20 cellular contexts compared by ENCODE assay signal in genomic region chr2:28644760-28645159, GRCh38.
DNase-seq lines count a peak whose midpoint lies in the region; ATAC-seq, FAIRE-seq and TF ChIP-seq lines count a peak whose summit lies in the region.
"Had no signal": no experiment of that assay in that cellular context is flagged by ENCODE, and none has a peak within 500 bp of the region (broad histone marks: within the 10 kb centered on the region; RNA-seq: fewer than 3 reads in every experiment).

No MANE protein-coding gene starts in this region.

- no peak overlapping the region for H3K23ac ChIP-seq in IMR-90 (ENCODE audit: low read depth, low read length)

- H4K20me1 ChIP-seq in IMR-90 (ENCODE audit: insufficient read depth, low read length): no peaks in the 10 kb centered on the region
- H4K20me1 ChIP-seq in mammary epithelial cell (ENCODE audit: insufficient read depth, low read length): no peaks in the 10 kb centered on the region
- no peaks in the 10 kb centered on the region for H4K20me1 ChIP-seq in keratinocyte (ENCODE audit: control insufficient read depth, extremely low read depth, insufficient read depth, low read length)

- BruUV-seq in IMR-90 (replicated peaks; lab: Mats Ljungman, UMichigan) (no TSS peak), mammary epithelial cell (replicated peaks; lab: Mats Ljungman, UMichigan) (no TSS peak)

- H3K27ac ChIP-seq in IMR-90 (ENCODE audit: insufficient read depth, low read length) (no peak overlapping the region), mammary epithelial cell (ENCODE audit: insufficient read depth, low read depth, low read length) (peak overlapping the region; percentile 96), keratinocyte (ENCODE audit: control insufficient read depth, insufficient read depth, low read length) (peak overlapping the region; percentile 83), stomach smooth muscle (ENCODE audit: low read length) (peak overlapping the region; percentile 18)
- H3K27ac ChIP-seq: HL-60, KMS-11, parathyroid adenoma had no signal

- 0 out of 2 replicates have a peak overlapping the region, but pooled peaks have one; percentile 28 for H2AK5ac ChIP-seq in IMR-90 (ENCODE audit: low read depth, low read length)

- DNase-seq in IMR-90 (no peak), mammary epithelial cell (no peak), keratinocyte (ENCODE audit: low read depth, low spot score) (no peak), MV-4-11 (lab: John Stamatoyannopoulos, UW) (no peak), DMS53 (lab: John Stamatoyannopoulos, UW) (no peak), GM12891 (ENCODE audit: insufficient read length, low spot score) (no peak)
- DNase-seq: activated CD4-positive, alpha-beta memory T cell treated with anti-CD3 and anti-CD28 coated beads for 36 hours; activated T-cell treated with anti-CD3 and anti-CD28 coated beads, Interleukin-2, amount 50 U/mL, for 48 hours; NCI-H146; NCI-H510A; spleen; stimulated activated naive CD4-positive, alpha-beta T cell had no signal

- no peaks in the 10 kb centered on the region for H3K27me3 ChIP-seq in IMR-90 (ENCODE audit: control insufficient read depth, insufficient read depth, low read length)
- no peaks in the 10 kb centered on the region for H3K27me3 ChIP-seq in mammary epithelial cell (ENCODE audit: insufficient read depth, low read length)
- H3K27me3 ChIP-seq in keratinocyte (ENCODE audit: control insufficient read depth, extremely low read depth, insufficient read depth, low read length): no peaks in the 10 kb centered on the region
- H3K27me3 ChIP-seq in stomach smooth muscle (ENCODE audit: control insufficient read depth in 1 of 2, insufficient read depth in 2 of 2, low read length in 2 of 2): no peaks in the 10 kb centered on the region
- H3K27me3 ChIP-seq: spleen had no signal

- H3K56ac ChIP-seq in IMR-90 (ENCODE audit: extremely low read depth, insufficient read depth, low read length): no peak overlapping the region

- H3K4me1 ChIP-seq in IMR-90 (ENCODE audit: control insufficient read depth, insufficient read depth, low read length) (peaks cover 12% of the 10 kb centered on the region), mammary epithelial cell (ENCODE audit: insufficient read depth, low read length) (peaks cover 49% of the 10 kb centered on the region), keratinocyte (ENCODE audit: control insufficient read depth, extremely low read depth, insufficient read depth, low read length) (peaks cover 39% of the 10 kb centered on the region), stomach smooth muscle (ENCODE audit: control insufficient read depth, insufficient read depth, low read length) (peaks cover 34% of the 10 kb centered on the region)
- H3K4me1 ChIP-seq: parathyroid adenoma had no signal

- FAIRE-seq in keratinocyte (lab: Jason Lieb, UNC): no peak
- FAIRE-seq in GM12891 (lab: Jason Lieb, UNC): no peak
- FAIRE-seq: D721Med, islet of Langerhans had no signal

- H2BK5ac ChIP-seq in IMR-90 (ENCODE audit: low read depth, low read length, poor library complexity, severe bottlenecking): no peak overlapping the region

- no peak overlapping the region for H3K4me2 ChIP-seq in IMR-90 (ENCODE audit: low read depth, low read length)
- no peak overlapping the region for H3K4me2 ChIP-seq in mammary epithelial cell (ENCODE audit: insufficient read depth, low read depth, low read length)
- no peak overlapping the region for H3K4me2 ChIP-seq in keratinocyte (ENCODE audit: control insufficient read depth, extremely low read depth, insufficient read depth, low read depth, low read length)
- H3K4me2 ChIP-seq: KMS-11 had no signal

- POLR2A ChIA-PET in IMR-90 (lab: Charles Lee; ENCODE audit: unreplicated experiment): no interaction called here

- H3K4me3 ChIP-seq in IMR-90 (ENCODE audit: insufficient read depth, low read depth, low read length): no peak overlapping the region
- no peak overlapping the region for H3K4me3 ChIP-seq in mammary epithelial cell (replicated peaks in 1 of 3; ENCODE audit: insufficient read depth in 1 of 3, low read depth in 2 of 3, low read length in 3 of 3)
- no peak overlapping the region for H3K4me3 ChIP-seq in keratinocyte (ENCODE audit: control insufficient read depth in 2 of 3, extremely low read depth in 1 of 3, insufficient read depth in 2 of 3, low read depth in 1 of 3, low read length in 3 of 3)
- no peak overlapping the region for H3K4me3 ChIP-seq in stomach smooth muscle (ENCODE audit: low read length in 2 of 2)
- H3K4me3 ChIP-seq: spleen had no signal

- no peak overlapping the region for H3K9ac ChIP-seq in IMR-90 (ENCODE audit: low read depth, low read length)
- H3K9ac ChIP-seq in mammary epithelial cell (ENCODE audit: insufficient read depth, low read length): no peak overlapping the region
- peak overlapping the region; percentile 61 for H3K9ac ChIP-seq in keratinocyte (ENCODE audit: control insufficient read depth, extremely low read depth, insufficient read depth, low read length)
- no peak overlapping the region for H3K9ac ChIP-seq in stomach smooth muscle (ENCODE audit: low read length in 2 of 2)
- H3K9ac ChIP-seq: KMS-11, parathyroid adenoma had no signal

- H2AFZ ChIP-seq in IMR-90 (replicated peaks; ENCODE audit: low read length, poor library complexity): no peak overlapping the region
- H2AFZ ChIP-seq in mammary epithelial cell (ENCODE audit: low read depth, low read length): peak overlapping the region; percentile 52
- H2AFZ ChIP-seq in keratinocyte (ENCODE audit: control insufficient read depth, low read length): no peak overlapping the region
- H2AFZ ChIP-seq: parathyroid adenoma had no signal

- H4K5ac ChIP-seq in IMR-90 (ENCODE audit: low read depth, low read length): no peak overlapping the region

- H3K79me1 ChIP-seq in IMR-90 (ENCODE audit: low read depth in 1 of 2, low read length in 2 of 2): no peaks in the 10 kb centered on the region

- TF ChIP-seq CTCF in IMR-90 (conservative IDR thresholded peaks at IDR 0.05; ENCODE audit: low read depth, low read length): no peak
- TF ChIP-seq CTCF in mammary epithelial cell (conservative IDR thresholded peaks at IDR 0.05 in 1 of 2, IDR thresholded peaks at IDR 0.05 in 1 of 2; ENCODE audit: extremely low read depth in 1 of 2, insufficient read depth in 1 of 2, low read depth in 1 of 2, low read length in 2 of 2): no peak
- no peak for TF ChIP-seq CTCF in keratinocyte (optimal IDR thresholded peaks at IDR 0.05 in 1 of 3, IDR thresholded peaks at IDR 0.05 in 1 of 3, conservative IDR thresholded peaks at IDR 0.05 in 1 of 3; ENCODE audit: extremely low read depth in 1 of 3, insufficient read depth in 2 of 3, low read length in 3 of 3)

- no peak for TF ChIP-seq RAD21 in IMR-90 (IDR thresholded peaks at IDR 0.05; ENCODE audit: low read length)

- peak overlapping the region; percentile 9; the same call in 1 of the 3 replicates for H2BK15ac ChIP-seq in IMR-90 (ENCODE audit: low read depth, low read length)

- CTCF ChIA-PET in IMR-90 (lab: Yijun Ruan, JAX) (no interaction called here), mammary epithelial cell (lab: Charles Lee; ENCODE audit: low non-redundant PET) (no interaction called here)

- H3K9me1 ChIP-seq in IMR-90 (ENCODE audit: insufficient read depth, low read length) (peaks cover 13% of the 10 kb centered on the region; the same call in 1 of the 2 replicates), keratinocyte (ENCODE audit: control insufficient read depth, extremely low read depth, insufficient read depth, low read length) (no peaks in the 10 kb centered on the region)

- no peak overlapping the region for H3K18ac ChIP-seq in IMR-90 (ENCODE audit: low read depth, low read length)

- in situ Hi-C loops in IMR-90 (cut with MboI; ENCODE audit: low sequenced_read_pairs): no loop called here
- in situ Hi-C loops in mammary epithelial cell (cut with MboI; ENCODE audit: low sequenced_read_pairs in 2 of 2): no loop called here

- no peak overlapping the region; the same call in 1 of the 2 replicates for H3K4ac ChIP-seq in IMR-90 (ENCODE audit: low read depth, low read length)

- H3K79me2 ChIP-seq in mammary epithelial cell (ENCODE audit: insufficient read depth, low read length) (no peaks in the 10 kb centered on the region), keratinocyte (ENCODE audit: control insufficient read depth, insufficient read depth, low read length) (no peaks in the 10 kb centered on the region)
- H3K79me2 ChIP-seq: parathyroid adenoma had no signal

- H3K36me3 ChIP-seq in IMR-90 (ENCODE audit: control insufficient read depth, insufficient read depth, low read length) (no peaks in the 10 kb centered on the region), mammary epithelial cell (ENCODE audit: insufficient read depth, low read length) (no peaks in the 10 kb centered on the region), keratinocyte (ENCODE audit: control insufficient read depth in 2 of 2, extremely low read depth in 1 of 2, insufficient read depth in 2 of 2, low read length in 2 of 2) (no peaks in the 10 kb centered on the region), stomach smooth muscle (ENCODE audit: control insufficient read depth in 2 of 2, insufficient read depth in 2 of 2, low read length in 2 of 2) (no peaks in the 10 kb centered on the region)
- H3K36me3 ChIP-seq: spleen had no signal

- H2AK9ac ChIP-seq in IMR-90 (replicated peaks; ENCODE audit: low read depth, low read length, poor library complexity): no peak overlapping the region

- no peaks in the 10 kb centered on the region for H3K9me3 ChIP-seq in IMR-90 (ENCODE audit: control insufficient read depth, insufficient read depth, low read length)
- H3K9me3 ChIP-seq in mammary epithelial cell (replicated peaks; ENCODE audit: insufficient read depth, low read length): no peaks in the 10 kb centered on the region
- no peaks in the 10 kb centered on the region for H3K9me3 ChIP-seq in keratinocyte (ENCODE audit: control insufficient read depth, low read depth, low read length)
- no peaks in the 10 kb centered on the region for H3K9me3 ChIP-seq in stomach smooth muscle (ENCODE audit: control insufficient read depth in 2 of 2, low read length in 2 of 2)
- H3K9me3 ChIP-seq: spleen had no signal

- no peak overlapping the region for H2BK120ac ChIP-seq in IMR-90 (ENCODE audit: low read depth, low read length)

- intact Hi-C loops in IMR-90 (cut with micrococcal nuclease) (no loop called here), mammary epithelial cell (cut with micrococcal nuclease) (loop anchor here (5.0 kb wide), 1 partner anchor 108 kb away; the partner anchor contains the start of gene PPP1CB)

- dilution Hi-C loops in IMR-90 (cut with HindIII; ENCODE audit: low sequenced_read_pairs, unreplicated experiment) (no loop called here), mammary epithelial cell (cut with HindIII; ENCODE audit: low sequenced_read_pairs) (no loop called here), keratinocyte (cut with MboI; ENCODE audit: extremely low pct_ligation_motif_present, low sequenced_read_pairs) (no loop called here)

- WGBS in IMR-90 (ENCODE audit: extremely low coverage in 2 of 2, insufficient read length in 1 of 2), 2 experiments: no CpG with 5 or more reads among the region's 7 CpGs
- 53% methylated on average over 5 of the region's 7 CpGs for WGBS in mammary epithelial cell (ENCODE audit: low coverage, missing lambda C conversion rate)

- H3K14ac ChIP-seq in IMR-90 (replicated peaks; ENCODE audit: low read depth, low read length): 0 out of 2 replicates have a peak overlapping the region, but pooled peaks have one; percentile 14

- H4K8ac ChIP-seq in IMR-90 (ENCODE audit: low read depth in 2 of 2, low read length in 2 of 2): no peak overlapping the region

- H4K91ac ChIP-seq in IMR-90 (ENCODE audit: insufficient read depth, low read depth, low read length): no peak overlapping the region

- no peak for TF ChIP-seq POLR2A in IMR-90 (IDR thresholded peaks at IDR 0.05; ENCODE audit: low read depth, low read length)
- TF ChIP-seq POLR2A in GM12891 (IDR thresholded peaks at IDR 0.05; ENCODE audit: low read depth, low read length): no peak

- H2BK20ac ChIP-seq in IMR-90 (ENCODE audit: low read depth, low read length): peak overlapping the region; percentile 16; the same call in 1 of the 2 replicates

- no peak for ATAC-seq in IMR-90 (ENCODE audit: low read depth)
- no peak for ATAC-seq in HG03108 (IDR thresholded peaks at IDR 0.05; ENCODE audit: unreplicated experiment)
- ATAC-seq: Panc1 had no signal
